10 cellular contexts compared by ENCODE assay signal in the genomic region with DNA sequence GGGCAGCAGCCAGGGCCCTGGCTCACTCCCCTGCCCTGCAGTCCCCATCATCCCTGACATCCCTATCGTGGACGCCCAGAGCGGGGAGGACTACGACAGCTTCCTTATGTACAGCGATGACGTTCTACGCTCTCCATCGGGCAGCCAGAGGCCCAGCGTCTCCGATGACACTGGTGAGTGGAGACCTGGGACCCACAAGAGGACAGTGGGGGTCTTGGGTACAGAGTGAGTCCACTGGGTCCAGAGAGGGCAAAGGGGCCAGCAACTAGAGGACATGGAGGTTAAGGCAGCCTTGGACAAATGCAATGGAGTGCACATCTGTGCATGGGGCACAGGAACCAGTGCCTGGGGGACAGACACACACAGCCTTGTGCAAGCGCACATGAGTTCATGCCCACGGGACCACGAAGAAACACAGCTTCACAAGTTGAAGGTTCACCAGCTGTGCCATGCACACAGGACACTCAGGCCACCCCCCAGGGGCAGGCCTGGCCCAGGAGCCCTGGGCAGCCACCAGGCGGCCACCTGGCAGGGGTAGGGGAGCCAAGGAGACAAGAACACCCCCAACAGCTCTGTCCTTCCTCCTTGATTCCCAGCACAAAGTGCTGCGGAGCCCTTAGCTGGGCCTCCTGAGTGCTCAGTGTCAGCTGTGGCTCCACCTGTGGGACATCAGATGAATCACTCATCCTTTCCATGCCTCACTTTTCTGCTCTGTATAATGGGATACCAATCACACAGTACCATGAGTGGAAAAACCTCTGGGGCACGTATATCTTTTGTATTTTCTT. TPM values are rescaled to one million over a fixed set of nuclear protein-coding genes. Genes with fewer than 3 reads are reported as not detected.
DNase-seq lines count a peak whose midpoint lies in the region; ATAC-seq and TF ChIP-seq lines count a peak whose summit lies in the region.
"Had no signal": no experiment of that assay in that cellular context is flagged by ENCODE, and none has a peak within 500 bp of the region (broad histone marks: within the 10 kb centered on the region; RNA-seq: fewer than 3 reads in every experiment).

No MANE protein-coding gene starts in this region.

- 86 to 91% methylated on average over 11 to 12 of the region's 16 CpGs for WGBS in thyroid gland, 2 donors

- H3K9me3 ChIP-seq in thyroid gland: no peaks in the 10 kb centered on the region

- H3K4me3 Mint-ChIP-seq in HFFc6 (peak overlapping the region; percentile 53; the same call in 1 of the 2 replicates), nephron progenitor cell (no peak overlapping the region)
- peak overlapping the region; percentile 51 for H3K4me3 Mint-ChIP-seq in activated CD8-positive, alpha-beta T cell treated with anti-CD3 and anti-CD28 coated beads, Interleukin-2, amount 10 ng/mL, durations not matched to agents 7 days and 5 days

- no peak for ATAC-seq in activated CD8-positive, alpha-beta T cell treated with anti-CD3 and anti-CD28 coated beads, Interleukin-2, amount 10 ng/mL, durations not matched to agents 7 days and 5 days
- no peak for ATAC-seq in GM21447 (IDR thresholded peaks at IDR 0.05; ENCODE audit: unreplicated experiment)

- intact Hi-C loops in thyroid gland (cut with DNase I): loop anchor here (5.0 kb wide), 1 partner anchor 120 kb away; a partner anchor contains a TSS

- no peaks in the 10 kb centered on the region for H3K27me3 ChIP-seq in thyroid gland

- H3K4me1 Mint-ChIP-seq in HFFc6 (ENCODE audit: low read depth): peaks cover 18% of the 10 kb centered on the region
- H3K4me1 Mint-ChIP-seq in activated CD8-positive, alpha-beta T cell treated with anti-CD3 and anti-CD28 coated beads, Interleukin-2, amount 10 ng/mL, durations not matched to agents 7 days and 5 days (ENCODE audit: low read depth): peaks cover 20% of the 10 kb centered on the region
- H3K4me1 Mint-ChIP-seq in nephron progenitor cell: peaks cover 17% of the 10 kb centered on the region

- H3K36me3 ChIP-seq in thyroid gland: no peaks in the 10 kb centered on the region

- H3K4me1 ChIP-seq in thyroid gland: peaks cover 15 to 28% of the 10 kb centered on the region in 2 donors

- no peak overlapping the region for H3K27ac ChIP-seq in thyroid gland

- H3K27ac Mint-ChIP-seq in HFFc6 (no peak overlapping the region), nephron progenitor cell (peak overlapping the region; percentile 54)
- no peak overlapping the region for H3K27ac Mint-ChIP-seq in activated CD8-positive, alpha-beta T cell treated with anti-CD3 and anti-CD28 coated beads, Interleukin-2, amount 10 ng/mL, durations not matched to agents 7 days and 5 days

- peak; percentile 43 for DNase-seq in NCI-H82 (lab: John Stamatoyannopoulos, UW)
- DNase-seq in NCI-H82 treated with DMSO at 0.1 percent for 48 hours (lab: John Stamatoyannopoulos, UW; ENCODE audit: unreplicated experiment): no peak
- DNase-seq in HFFc6: no peak
- no peak for DNase-seq in activated CD8-positive, alpha-beta T cell treated with anti-CD3 and anti-CD28 coated beads, Interleukin-2, amount 10 ng/mL, durations not matched to agents 7 days and 5 days
- DNase-seq in nephron progenitor cell: no peak
- DNase-seq in effector CD8-positive, alpha-beta T cell (lab: John Stamatoyannopoulos, UW): no peak
- DNase-seq in thyroid gland: no peak
- DNase-seq: activated CD4-positive, CD25-positive, alpha-beta regulatory T cell treated with anti-CD3 and anti-CD28 coated beads, Interleukin-2, amount 50 U/mL, for 72 hours; NCI-H2107 had no signal

- no peak for TF ChIP-seq POLR2A in thyroid gland (IDR thresholded peaks at IDR 0.05)

- H3K27me3 Mint-ChIP-seq in HFFc6 (ENCODE audit: insufficient read depth) (peaks cover 1% of the 10 kb centered on the region), nephron progenitor cell (ENCODE audit: low read depth, poor library complexity) (peaks cover 17% of the 10 kb centered on the region)
- peaks cover 2% of the 10 kb centered on the region for H3K27me3 Mint-ChIP-seq in activated CD8-positive, alpha-beta T cell treated with anti-CD3 and anti-CD28 coated beads, Interleukin-2, amount 10 ng/mL, durations not matched to agents 7 days and 5 days (ENCODE audit: low read depth)

- H3K36me3 Mint-ChIP-seq in HFFc6 (ENCODE audit: low read depth): no peaks in the 10 kb centered on the region
- no peaks in the 10 kb centered on the region for H3K36me3 Mint-ChIP-seq in activated CD8-positive, alpha-beta T cell treated with anti-CD3 and anti-CD28 coated beads, Interleukin-2, amount 10 ng/mL, durations not matched to agents 7 days and 5 days (ENCODE audit: low read depth)
- H3K36me3 Mint-ChIP-seq in nephron progenitor cell (ENCODE audit: low read depth): no peaks in the 10 kb centered on the region

- TF ChIP-seq CTCF in HFFc6 (IDR thresholded peaks at IDR 0.05): no peak
- no peak for TF ChIP-seq CTCF in nephron progenitor cell (IDR thresholded peaks at IDR 0.05)
- TF ChIP-seq CTCF in thyroid gland (IDR thresholded peaks at IDR 0.05): no peak

- POLR2A ChIA-PET in activated CD8-positive, alpha-beta T cell treated with anti-CD3 and anti-CD28 coated beads, Interleukin-2, amount 10 ng/mL, durations not matched to agents 7 days and 5 days (lab: Charles Lee): interaction anchor here (1.1 to 2.5 kb wide), 7 partner anchors 14 to 123 kb away, joined by 3 to 12 read pairs (median 6); no protein-coding TSS in a partner anchor

- no peak overlapping the region for H3K4me3 ChIP-seq in thyroid gland (replicated peaks in 1 of 3)

- H3K9me3 Mint-ChIP-seq in HFFc6: no peaks in the 10 kb centered on the region
- H3K9me3 Mint-ChIP-seq in activated CD8-positive, alpha-beta T cell treated with anti-CD3 and anti-CD28 coated beads, Interleukin-2, amount 10 ng/mL, durations not matched to agents 7 days and 5 days (ENCODE audit: insufficient read depth): no peaks in the 10 kb centered on the region
- no peaks in the 10 kb centered on the region for H3K9me3 Mint-ChIP-seq in nephron progenitor cell

- CTCF ChIA-PET in activated CD8-positive, alpha-beta T cell treated with anti-CD3 and anti-CD28 coated beads, Interleukin-2, amount 10 ng/mL, durations not matched to agents 7 days and 5 days (lab: Charles Lee): interaction anchor here (0.7 to 11.0 kb wide), 50 partner anchors 10 to 490 kb away, joined by 3 to 343 read pairs (median 6); a partner anchor contains a TSS

RNA-seq across cellular contexts. Expression of a gene that starts 12.4 kb away (rescaled TPM):
- total RNA-seq in HFFc6 (2021; fragmentation: NEBNext Ultra II Directional; extraction: Animal tissue kit (Norgen Biotek cat#: 25700)): 10 to 100 TPM; 33.8 to 43.2 (median 37.7) TPM
- total RNA-seq in activated CD8-positive, alpha-beta T cell treated with anti-CD3 and anti-CD28 coated beads, Interleukin-2, amount 10 ng/mL, durations not matched to agents 7 days and 5 days: 10 to 100 TPM; 52.2 to 56.9 TPM
- 10 to 100 TPM; 15.4 to 28.5 (median 24.9) TPM for total RNA-seq in thyroid gland

RNA-seq across cellular contexts. Expression of a gene that starts 31.3 kb away (rescaled TPM):
- total RNA-seq in HFFc6 (2021; fragmentation: NEBNext Ultra II Directional; extraction: Animal tissue kit (Norgen Biotek cat#: 25700)): 1 to 10 TPM in 1 of 6 experiments, under 1 TPM in 4, not detected in 1; 0.28 to 1.0 (median 0.76) TPM
- total RNA-seq in activated CD8-positive, alpha-beta T cell treated with anti-CD3 and anti-CD28 coated beads, Interleukin-2, amount 10 ng/mL, durations not matched to agents 7 days and 5 days: 1 to 10 TPM in 1 of 2 experiments, under 1 TPM in 1; 0.89 to 2.0 TPM
- 10 to 100 TPM; 19.7 to 27.3 (median 23.1) TPM for total RNA-seq in thyroid gland

RNA-seq across cellular contexts. Expression of a gene that starts 32.0 kb away (rescaled TPM):
- 10 to 100 TPM; 12.7 to 18.6 (median 16.2) TPM for total RNA-seq in HFFc6 (2021; fragmentation: NEBNext Ultra II Directional; extraction: Animal tissue kit (Norgen Biotek cat#: 25700))
- 10 to 100 TPM; 30.2 to 31.0 TPM for total RNA-seq in activated CD8-positive, alpha-beta T cell treated with anti-CD3 and anti-CD28 coated beads, Interleukin-2, amount 10 ng/mL, durations not matched to agents 7 days and 5 days
- total RNA-seq in thyroid gland: 10 to 100 TPM; 32.5 to 61.4 (median 47.9) TPM

Comparison
In these comparisons a context has a peak if more than half of its experiments do, and no peak if none do; other contexts are left out.
1. RNA of a gene that starts 31.3 kb away (total RNA-seq): 19.7 to 27.3 TPM in thyroid gland; 0.89 to 2.0 TPM in activated CD8-positive, alpha-beta T cell treated with anti-CD3 and anti-CD28 coated beads, Interleukin-2, amount 10 ng/mL, durations not matched to agents 7 days and 5 days and 0.28 to 1.0 TPM in HFFc6; every median in the first group is over 4 times any median in the second.